Comparison of ENCODE assay signal across 37 cellular contexts in the genomic region with DNA sequence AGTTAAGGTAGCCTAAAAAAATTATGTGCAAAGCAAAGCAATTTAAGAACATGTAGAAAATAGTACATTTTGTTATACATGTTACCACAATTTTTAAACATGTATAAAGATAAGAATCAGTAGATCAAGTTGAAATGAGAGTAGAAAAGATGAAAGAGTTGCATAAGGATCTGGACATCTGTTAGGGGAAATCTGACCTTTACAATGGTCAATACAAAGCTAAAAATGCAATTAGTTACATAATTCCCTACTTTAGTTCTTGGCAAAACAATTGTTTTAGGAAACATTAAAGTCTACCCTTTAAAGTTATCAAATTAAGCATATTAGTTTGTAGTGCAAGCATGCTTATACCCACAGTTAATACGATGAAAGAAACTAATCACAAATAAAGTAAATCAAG.
"Had no signal": no experiment of that assay in that cellular context is flagged by ENCODE, and none has a peak within 500 bp of the region (broad histone marks: within the 10 kb centered on the region; RNA-seq: fewer than 3 reads in every experiment).

No MANE protein-coding gene starts in this region.

- H3K27ac Mint-ChIP-seq: activated CD4-positive, alpha-beta memory T cell treated with anti-CD3 and anti-CD28 coated beads, Interleukin-2, amount 10 ng/mL, durations not matched to agents 7 days and 5 days; activated CD8-positive, alpha-beta memory T cell treated with anti-CD3 and anti-CD28 coated beads, Interleukin-2, amount 10 ng/mL, durations not matched to agents 7 days and 5 days; activated naive CD4-positive, alpha-beta T cell treated with anti-CD3 and anti-CD28 coated beads, Interleukin-2, amount 10 ng/mL, durations not matched to agents 7 days and 5 days had no signal

- H3K9ac ChIP-seq: KMS-11 had no signal

- ATAC-seq: activated CD8-positive, alpha-beta memory T cell treated with anti-CD3 and anti-CD28 coated beads, Interleukin-2, amount 10 ng/mL, durations not matched to agents 7 days and 5 days; PC-3 had no signal

- H3K4me1 Mint-ChIP-seq: activated naive CD4-positive, alpha-beta T cell treated with anti-CD3 and anti-CD28 coated beads, Interleukin-2, amount 10 ng/mL, durations not matched to agents 7 days and 5 days had no signal

- H3K4me3 ChIP-seq: ascending aorta, cardiac muscle cell, Peyer's patch, SJSA1 had no signal

- H3K9me3 Mint-ChIP-seq: activated CD4-positive, alpha-beta memory T cell treated with anti-CD3 and anti-CD28 coated beads, Interleukin-2, amount 10 ng/mL, durations not matched to agents 7 days and 5 days; activated naive CD4-positive, alpha-beta T cell treated with anti-CD3 and anti-CD28 coated beads, Interleukin-2, amount 10 ng/mL, durations not matched to agents 7 days and 5 days; central memory CD8-positive, alpha-beta T cell had no signal

- H3K27me3 Mint-ChIP-seq: activated CD4-positive, alpha-beta memory T cell treated with anti-CD3 and anti-CD28 coated beads, Interleukin-2, amount 10 ng/mL, durations not matched to agents 7 days and 5 days; activated CD8-positive, alpha-beta memory T cell treated with anti-CD3 and anti-CD28 coated beads, Interleukin-2, amount 10 ng/mL, durations not matched to agents 7 days and 5 days; activated naive CD4-positive, alpha-beta T cell treated with anti-CD3 and anti-CD28 coated beads, Interleukin-2, amount 10 ng/mL, durations not matched to agents 7 days and 5 days; activated naive CD8-positive, alpha-beta T cell; central memory CD8-positive, alpha-beta T cell had no signal

- H3K27ac ChIP-seq: ascending aorta, cardiac muscle cell, KMS-11, Peyer's patch, SJSA1, WERI-Rb-1 had no signal

- H3K27me3 ChIP-seq: ascending aorta, cardiac muscle cell, Peyer's patch, SJSA1 had no signal

- H3K4me3 Mint-ChIP-seq: activated CD4-positive, alpha-beta memory T cell treated with anti-CD3 and anti-CD28 coated beads, Interleukin-2, amount 10 ng/mL, durations not matched to agents 7 days and 5 days; activated CD8-positive, alpha-beta memory T cell treated with anti-CD3 and anti-CD28 coated beads, Interleukin-2, amount 10 ng/mL, durations not matched to agents 7 days and 5 days; activated naive CD4-positive, alpha-beta T cell treated with anti-CD3 and anti-CD28 coated beads, Interleukin-2, amount 10 ng/mL, durations not matched to agents 7 days and 5 days; activated naive CD8-positive, alpha-beta T cell; central memory CD8-positive, alpha-beta T cell had no signal

- H3K4me2 ChIP-seq: KMS-11 had no signal

- H3K9me3 ChIP-seq: ascending aorta, Peyer's patch, SJSA1 had no signal

- DNase-seq: activated CD4-positive, alpha-beta memory T cell treated with anti-CD3 and anti-CD28 coated beads, Interleukin-2, amount 10 ng/mL, durations not matched to agents 7 days and 5 days; activated CD4-positive, alpha-beta T cell treated with anti-CD3 and anti-CD28 coated beads for 1 hour; activated CD4-positive, alpha-beta T cell treated with anti-CD3 and anti-CD28 coated beads for 48 hours; activated CD4-positive, CD25-positive, alpha-beta regulatory T cell; activated CD8-positive, alpha-beta memory T cell treated with anti-CD3 and anti-CD28 coated beads for 24 hours; activated CD8-positive, alpha-beta memory T cell treated with anti-CD3 and anti-CD28 coated beads, Interleukin-2, amount 10 ng/mL, durations not matched to agents 7 days and 5 days; activated CD8-positive, alpha-beta memory T cell treated with anti-CD3 and anti-CD28 coated beads, Interleukin-2, amount 50 U/mL, for 48 hours; activated effector memory CD4-positive, alpha-beta T cell treated with Interleukin-2 at 50 U/mL for 16 hours; activated naive CD4-positive, alpha-beta T cell treated with anti-CD3 and anti-CD28 coated beads, Interleukin-2, amount 10 ng/mL, durations not matched to agents 7 days and 5 days; activated T-cell treated with anti-CD3 and anti-CD28 coated beads, Interleukin-2, amount 50 U/mL, for 48 hours; amygdala; MM.1S; MV-4-11; NCI-H1092; NCI-H146; NCI-H187; NCI-H2029 treated with DMSO at 0.1 percent for 48 hours; NCI-H2107; NCI-H2171; NCI-H510A; NCI-H526; NCI-H748 treated with DMSO at 0.1 percent for 48 hours; NK-92 treated with Interleukin-12 subunit alpha and Interleukin-12 subunit beta, amount 100 ng/mL, for 24 hours; PC-3; Peyer's patch; RPMI8226; SHP77 treated with DMSO at 0.1 percent for 48 hours; SW 1271; T-helper 1 cell; T1000; WERI-Rb-1 had no signal

- H3K4me1 ChIP-seq: ascending aorta, Peyer's patch, SJSA1 had no signal
